In the genomic region with DNA sequence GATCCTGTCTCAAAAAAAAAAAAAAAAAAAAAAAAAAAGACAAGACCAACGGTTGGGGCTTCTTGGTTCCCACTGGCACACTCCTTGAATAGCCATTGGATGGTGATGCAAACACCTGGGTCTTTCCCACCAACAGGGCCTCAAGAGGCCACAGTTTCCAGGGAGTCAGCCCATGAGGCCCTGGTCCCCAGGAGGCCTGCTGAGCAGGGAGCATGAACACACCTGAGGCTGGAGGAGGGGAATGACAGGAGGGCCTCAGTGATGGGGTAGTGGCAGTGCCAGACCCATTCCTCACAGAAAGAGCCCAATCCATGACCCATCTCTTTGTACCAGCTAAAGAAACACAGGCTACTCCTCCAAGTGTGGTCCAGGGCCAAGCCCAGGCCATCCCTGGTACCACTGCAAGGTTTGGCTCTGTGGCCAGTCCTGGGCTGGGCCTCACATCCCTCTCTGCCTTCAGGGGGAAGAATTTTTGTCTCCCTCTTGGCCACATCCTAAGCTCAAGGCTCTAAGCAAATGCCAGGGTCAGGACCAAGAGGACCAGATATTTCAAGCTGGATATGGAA, we compare ENCODE assay signal across 23 cellular contexts. TPM values are rescaled to one million over a fixed set of nuclear protein-coding genes. Genes with fewer than 3 reads are reported as not detected.
DNase-seq lines count a peak whose midpoint lies in the region; ATAC-seq lines count a peak whose summit lies in the region.
"Had no signal": no experiment of that assay in that cellular context is flagged by ENCODE, and none has a peak within 500 bp of the region (broad histone marks: within the 10 kb centered on the region; RNA-seq: fewer than 3 reads in every experiment).

No MANE protein-coding gene starts in this region.

- no peak overlapping the region for H3K4ac ChIP-seq in trophoblast cell (ENCODE audit: low read depth, low read length)

- no peak overlapping the region for H2BK12ac ChIP-seq in trophoblast cell (ENCODE audit: low read length)

- peak overlapping the region; percentile 49 for H2AK5ac ChIP-seq in trophoblast cell (ENCODE audit: low read length)

- H2BK5ac ChIP-seq in trophoblast cell (ENCODE audit: low read depth, low read length, poor library complexity), result no peak overlapping the region

- H2AFZ ChIP-seq in trophoblast cell (ENCODE audit: insufficient read depth, low read length, poor library complexity), result no peak overlapping the region

- H3K9ac ChIP-seq in BLaER1 treated with 17β-estradiol and CSF1 and Interleukin-3, amounts not matched to agents 10 nM and 100 nM, result no peak overlapping the region
- H3K9ac ChIP-seq in trophoblast cell (ENCODE audit: low read length), result no peak overlapping the region
- H3K9ac ChIP-seq: KMS-11 had no signal

- H3K27me3 ChIP-seq in BLaER1 treated with 17β-estradiol and CSF1 and Interleukin-3, amounts not matched to agents 10 nM and 100 nM, result no peaks in the 10 kb centered on the region
- H3K27me3 ChIP-seq in trophoblast cell (ENCODE audit: insufficient read depth, low read length), result no peaks in the 10 kb centered on the region
- H3K27me3 ChIP-seq: SJCRH30, uterus had no signal

- no peak overlapping the region for H4K12ac ChIP-seq in trophoblast cell (ENCODE audit: low read depth, low read length)

- H3K18ac ChIP-seq in trophoblast cell (ENCODE audit: low read length), result no peak overlapping the region

- H4K8ac ChIP-seq in trophoblast cell (ENCODE audit: low read depth, low read length), result no peak overlapping the region

- no CpG with 5 or more reads among the region's 1 CpG for WGBS in trophoblast cell (ENCODE audit: extremely low coverage, insufficient coverage, insufficient read length)

- H3K4me2 ChIP-seq in BLaER1 treated with 17β-estradiol and CSF1 and Interleukin-3, amounts not matched to agents 10 nM and 100 nM, result peak overlapping the region in 9 of 11 experiments; percentile 0 to 97 (median 83); a peak in 12 of 22 replicates
- no peak overlapping the region for H3K4me2 ChIP-seq in trophoblast cell (ENCODE audit: low read length)
- H3K4me2 ChIP-seq: KMS-11 had no signal

- H4K20me1 ChIP-seq in BLaER1 treated with 17β-estradiol and CSF1 and Interleukin-3, amounts not matched to agents 10 nM and 100 nM, result no peaks in the 10 kb centered on the region; a peak in 1 of 22 replicates

- no peak overlapping the region for H3K4me3 ChIP-seq in BLaER1 treated with 17β-estradiol and CSF1 and Interleukin-3, amounts not matched to agents 10 nM and 100 nM
- H3K4me3 ChIP-seq in trophoblast cell (ENCODE audit: low read depth, low read length), result no peak overlapping the region
- H3K4me3 ChIP-seq: GM12878, SJCRH30, uterus had no signal

- no peak for ATAC-seq in GM19463 (IDR thresholded peaks at IDR 0.05; ENCODE audit: unreplicated experiment)
- ATAC-seq: activated CD4-positive, alpha-beta T cell treated with anti-CD3 and anti-CD28 coated beads for 36 hours; GM12878; left ventricle myocardium superior; Panc1 had no signal

- no peak overlapping the region for H3K27ac ChIP-seq in BLaER1 treated with 17β-estradiol and CSF1 and Interleukin-3, amounts not matched to agents 10 nM and 100 nM
- H3K27ac ChIP-seq in KOPT-K1 (ENCODE audit: low read depth, low read length, poor library complexity, severe bottlenecking) (peak overlapping the region; percentile 12), trophoblast cell (ENCODE audit: low read depth, low read length) (no peak overlapping the region)
- H3K27ac ChIP-seq: C4-2B, KMS-11, SJCRH30, uterus had no signal

- peaks cover 0 to 22% (median 7%) of the 10 kb centered on the region in 11 experiments; a peak in 13 of 22 replicates for H3K36me3 ChIP-seq in BLaER1 treated with 17β-estradiol and CSF1 and Interleukin-3, amounts not matched to agents 10 nM and 100 nM
- H3K36me3 ChIP-seq in KOPT-K1 (ENCODE audit: insufficient read depth, low read length), result peaks cover under 1% of the 10 kb centered on the region; the same call in 1 of the 2 replicates
- no peaks in the 10 kb centered on the region for H3K36me3 ChIP-seq in trophoblast cell (ENCODE audit: control insufficient read depth in 1 of 2, insufficient read depth in 2 of 2, low read length in 2 of 2)
- H3K36me3 ChIP-seq: SJCRH30, uterus had no signal

- peaks cover 4% of the 10 kb centered on the region for H3K79me1 ChIP-seq in trophoblast cell (ENCODE audit: low read length)

- H2BK120ac ChIP-seq in trophoblast cell (ENCODE audit: insufficient read depth, low read length, poor library complexity), result no peak overlapping the region

- H4K91ac ChIP-seq in trophoblast cell (ENCODE audit: low read depth, low read length), result no peak overlapping the region

- peak; percentile 50 for DNase-seq in kidney tubule cell (ENCODE audit: low spot score)
- DNase-seq in trophoblast cell, result no peak
- no peak for DNase-seq in DMS53 (lab: John Stamatoyannopoulos, UW)
- no peak for DNase-seq in effector CD8-positive, alpha-beta T cell (lab: John Stamatoyannopoulos, UW)
- no peak for DNase-seq in stimulated activated CD4-positive, alpha-beta T cell treated with anti-CD3 and anti-CD28 coated beads, Interleukin-4, amount 100 ng/mL, for 4 hours
- DNase-seq: activated CD4-positive, alpha-beta T cell treated with anti-CD3 and anti-CD28 coated beads for 36 hours; activated naive CD8-positive, alpha-beta T cell treated with anti-CD3 and anti-CD28 coated beads for 36 hours; effector CD4-positive, alpha-beta T cell; erythroblast; GOT3; left ventricle myocardium superior; NCI-H146; NCI-H510A; nephron progenitor cell; SJCRH30 had no signal

- H3K4me1 ChIP-seq in BLaER1 treated with 17β-estradiol and CSF1 and Interleukin-3, amounts not matched to agents 10 nM and 100 nM, result peaks cover 15 to 24% (median 21%) of the 10 kb centered on the region in 10 experiments
- peaks cover 8 to 9% of the 10 kb centered on the region in 2 experiments for H3K4me1 ChIP-seq in trophoblast cell (ENCODE audit: control insufficient read depth in 1 of 2, insufficient read depth in 2 of 2, low read length in 2 of 2)
- H3K4me1 ChIP-seq: uterus had no signal

- H3K9me3 ChIP-seq in BLaER1 treated with 17β-estradiol and CSF1 and Interleukin-3, amounts not matched to agents 10 nM and 100 nM (replicated peaks in 1 of 11), result no peaks in the 10 kb centered on the region
- H3K9me3 ChIP-seq in KOPT-K1 (ENCODE audit: insufficient read depth, low read length, poor library complexity, severe bottlenecking) (no peaks in the 10 kb centered on the region), trophoblast cell (ENCODE audit: insufficient read depth, low read depth, low read length) (no peaks in the 10 kb centered on the region)
- H3K9me3 ChIP-seq: SJCRH30, uterus had no signal

- no peak overlapping the region for H3K14ac ChIP-seq in trophoblast cell (ENCODE audit: low read length)

- H3K79me2 ChIP-seq in trophoblast cell (ENCODE audit: control insufficient read depth, insufficient read depth, low read length, poor library complexity), result no peaks in the 10 kb centered on the region

- no peak overlapping the region for H3K23ac ChIP-seq in trophoblast cell (ENCODE audit: low read length)

RNA-seq across cellular contexts. Expression of a gene that starts 13.9 kb away (rescaled TPM):
- 26.3 and 26.9 TPM in 2 replicates for polyA plus RNA-seq in trophoblast cell (2013)

RNA-seq across cellular contexts. Expression of a gene that starts 25.5 kb away (rescaled TPM):
- polyA plus RNA-seq in trophoblast cell (2013), result 0.21 and 0.25 TPM in 2 replicates
